ENCODE assay signal across 1 cellular context in the genomic region with DNA sequence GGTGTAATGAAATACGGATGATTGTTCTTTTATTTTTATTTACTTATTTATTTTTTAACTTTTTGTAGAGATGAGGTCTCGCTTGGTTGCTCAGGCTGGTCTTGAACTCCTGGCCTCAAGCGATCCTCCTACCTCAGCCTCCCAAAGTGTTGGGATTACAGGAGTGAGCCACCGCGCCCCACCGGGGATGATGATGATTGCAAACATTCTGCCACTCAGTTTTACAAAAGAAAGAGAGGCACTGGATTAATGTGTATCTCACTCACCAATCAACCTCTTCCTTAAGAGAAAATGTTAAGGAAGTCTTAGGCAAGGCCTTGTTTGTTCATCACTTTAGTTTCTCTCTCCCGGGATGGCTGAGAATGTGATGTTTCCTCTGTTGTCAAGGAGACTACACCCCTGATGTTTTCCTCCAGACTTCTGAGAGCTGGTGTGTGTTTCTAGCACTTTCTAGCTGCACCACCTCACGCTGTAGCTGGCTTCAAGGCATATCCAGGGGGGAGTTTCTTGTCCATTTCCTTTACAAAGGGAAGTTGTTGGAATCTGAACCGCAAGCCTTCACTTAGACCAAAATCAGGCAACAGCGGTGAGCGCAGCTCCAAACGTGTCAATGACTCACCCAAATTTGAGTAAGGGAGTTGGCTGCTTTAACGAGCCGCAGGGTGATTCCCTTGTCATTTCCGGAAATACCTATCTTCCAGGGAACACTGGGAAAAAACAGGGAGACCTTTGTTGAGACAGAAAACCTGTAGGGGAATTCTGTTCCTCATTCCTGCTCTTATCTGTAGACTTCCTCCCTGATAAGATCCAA.
A peak's percentile ranks its signal among the peaks of the same experiment; 100 is the strongest.
TF ChIP-seq lines count a peak whose summit lies in the region.

No MANE protein-coding gene starts in this region.

TF ChIP-seq in K562, 482 proteins besides CTCF, POLR2A, EP300 and RAD21 (continued from another document and continues in another):
- TF ChIP-seq TAF1 (IDR thresholded peaks at IDR 0.05; ENCODE audit: control insufficient read depth, extremely low read depth, insufficient read depth, low read length, severe bottlenecking), result peak; percentile 46
- TF ChIP-seq, protein P1, sequence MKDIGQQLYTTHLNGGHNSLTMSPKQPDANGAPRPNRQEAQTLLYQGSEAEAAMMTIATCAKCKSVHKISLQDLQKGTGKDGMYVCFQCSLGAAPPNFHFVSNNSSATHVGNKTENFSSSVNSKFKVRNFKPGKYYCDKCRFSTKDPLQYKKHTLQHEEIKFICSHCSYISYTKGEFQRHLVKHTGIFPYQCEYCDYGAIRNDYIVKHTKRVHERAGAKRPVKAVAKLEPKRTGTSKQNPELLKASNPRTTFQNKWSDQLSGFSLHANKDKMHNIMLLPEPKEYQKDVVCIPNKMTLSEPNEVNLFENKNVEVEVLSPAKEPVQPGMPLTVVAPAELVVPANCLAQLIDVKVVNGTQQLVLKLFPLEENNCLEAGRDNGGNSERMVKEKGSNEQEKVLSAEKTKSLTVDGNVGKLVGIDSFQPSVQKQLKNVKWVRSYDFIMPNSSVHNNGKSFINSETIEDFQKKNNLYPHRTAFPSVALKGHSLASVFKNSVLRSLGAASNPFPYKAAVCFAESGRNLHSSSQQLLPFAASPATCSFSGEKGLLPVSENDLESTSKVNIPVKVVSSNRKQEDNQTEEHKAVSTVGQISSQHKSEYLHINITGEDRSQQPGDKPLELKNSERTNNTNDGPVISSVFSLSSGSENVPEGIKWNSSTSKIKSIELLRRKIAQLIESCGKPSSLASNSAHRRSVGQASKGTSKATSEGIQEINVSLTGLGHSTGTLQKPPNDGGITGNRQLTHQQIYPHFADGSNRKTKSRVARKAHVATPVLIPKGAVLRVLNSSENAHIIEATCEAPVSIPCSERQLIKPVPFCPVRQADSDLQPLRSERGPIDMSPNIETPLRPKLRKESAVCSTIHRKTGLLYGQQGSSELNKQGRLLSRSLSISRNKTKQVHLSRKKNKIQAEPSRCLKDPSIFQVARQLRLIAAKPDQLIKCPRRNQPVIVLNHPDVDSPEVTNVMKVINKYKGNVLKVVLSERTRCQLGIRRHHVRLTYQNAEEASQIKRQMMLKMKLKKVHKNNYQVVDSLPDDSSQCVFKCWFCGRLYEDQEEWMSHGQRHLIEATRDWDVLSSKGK (CRISPR knock-in tag; IDR thresholded peaks at IDR 0.05), result no peak
- TF ChIP-seq ZNF695 (CRISPR knock-in tag; IDR thresholded peaks at IDR 0.05), result no peak
- TF ChIP-seq, protein P2, sequence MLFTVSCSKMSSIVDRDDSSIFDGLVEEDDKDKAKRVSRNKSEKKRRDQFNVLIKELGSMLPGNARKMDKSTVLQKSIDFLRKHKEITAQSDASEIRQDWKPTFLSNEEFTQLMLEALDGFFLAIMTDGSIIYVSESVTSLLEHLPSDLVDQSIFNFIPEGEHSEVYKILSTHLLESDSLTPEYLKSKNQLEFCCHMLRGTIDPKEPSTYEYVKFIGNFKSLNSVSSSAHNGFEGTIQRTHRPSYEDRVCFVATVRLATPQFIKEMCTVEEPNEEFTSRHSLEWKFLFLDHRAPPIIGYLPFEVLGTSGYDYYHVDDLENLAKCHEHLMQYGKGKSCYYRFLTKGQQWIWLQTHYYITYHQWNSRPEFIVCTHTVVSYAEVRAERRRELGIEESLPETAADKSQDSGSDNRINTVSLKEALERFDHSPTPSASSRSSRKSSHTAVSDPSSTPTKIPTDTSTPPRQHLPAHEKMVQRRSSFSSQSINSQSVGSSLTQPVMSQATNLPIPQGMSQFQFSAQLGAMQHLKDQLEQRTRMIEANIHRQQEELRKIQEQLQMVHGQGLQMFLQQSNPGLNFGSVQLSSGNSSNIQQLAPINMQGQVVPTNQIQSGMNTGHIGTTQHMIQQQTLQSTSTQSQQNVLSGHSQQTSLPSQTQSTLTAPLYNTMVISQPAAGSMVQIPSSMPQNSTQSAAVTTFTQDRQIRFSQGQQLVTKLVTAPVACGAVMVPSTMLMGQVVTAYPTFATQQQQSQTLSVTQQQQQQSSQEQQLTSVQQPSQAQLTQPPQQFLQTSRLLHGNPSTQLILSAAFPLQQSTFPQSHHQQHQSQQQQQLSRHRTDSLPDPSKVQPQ (CRISPR knock-in tag; IDR thresholded peaks at IDR 0.05; ENCODE audit: borderline replicate concordance), result no peak
- no peak for TF ChIP-seq DIDO1 (tag; IDR thresholded peaks at IDR 0.05; ENCODE audit: low read depth)
- TF ChIP-seq SAP30 (IDR thresholded peaks at IDR 0.05; ENCODE audit: borderline replicate concordance, insufficient read depth, low read depth, low read length, poor library complexity, severe bottlenecking), result peak; percentile 62
- TF ChIP-seq MBD2 (IDR thresholded peaks at IDR 0.05; ENCODE audit: borderline replicate concordance, low read depth), result no peak
- no peak for TF ChIP-seq CHD1 (IDR thresholded peaks at IDR 0.05; ENCODE audit: low read length)
- TF ChIP-seq DMBX1 (CRISPR knock-in tag; IDR thresholded peaks at IDR 0.05; ENCODE audit: borderline replicate concordance), result no peak
- no peak for TF ChIP-seq BRD9 (IDR thresholded peaks at IDR 0.05; ENCODE audit: low read depth, partially characterized antibody)
- TF ChIP-seq CEBPG (CRISPR knock-in tag; IDR thresholded peaks at IDR 0.05), result 0 out of 2 replicates have a peak, but pooled peaks have one; percentile 12
- no peak; a peak in 1 of 4 replicates for TF ChIP-seq CEBPG (tag; conservative IDR thresholded peaks at IDR 0.05 in 1 of 2, IDR thresholded peaks at IDR 0.05 in 1 of 2)
- TF ChIP-seq, protein P3, sequence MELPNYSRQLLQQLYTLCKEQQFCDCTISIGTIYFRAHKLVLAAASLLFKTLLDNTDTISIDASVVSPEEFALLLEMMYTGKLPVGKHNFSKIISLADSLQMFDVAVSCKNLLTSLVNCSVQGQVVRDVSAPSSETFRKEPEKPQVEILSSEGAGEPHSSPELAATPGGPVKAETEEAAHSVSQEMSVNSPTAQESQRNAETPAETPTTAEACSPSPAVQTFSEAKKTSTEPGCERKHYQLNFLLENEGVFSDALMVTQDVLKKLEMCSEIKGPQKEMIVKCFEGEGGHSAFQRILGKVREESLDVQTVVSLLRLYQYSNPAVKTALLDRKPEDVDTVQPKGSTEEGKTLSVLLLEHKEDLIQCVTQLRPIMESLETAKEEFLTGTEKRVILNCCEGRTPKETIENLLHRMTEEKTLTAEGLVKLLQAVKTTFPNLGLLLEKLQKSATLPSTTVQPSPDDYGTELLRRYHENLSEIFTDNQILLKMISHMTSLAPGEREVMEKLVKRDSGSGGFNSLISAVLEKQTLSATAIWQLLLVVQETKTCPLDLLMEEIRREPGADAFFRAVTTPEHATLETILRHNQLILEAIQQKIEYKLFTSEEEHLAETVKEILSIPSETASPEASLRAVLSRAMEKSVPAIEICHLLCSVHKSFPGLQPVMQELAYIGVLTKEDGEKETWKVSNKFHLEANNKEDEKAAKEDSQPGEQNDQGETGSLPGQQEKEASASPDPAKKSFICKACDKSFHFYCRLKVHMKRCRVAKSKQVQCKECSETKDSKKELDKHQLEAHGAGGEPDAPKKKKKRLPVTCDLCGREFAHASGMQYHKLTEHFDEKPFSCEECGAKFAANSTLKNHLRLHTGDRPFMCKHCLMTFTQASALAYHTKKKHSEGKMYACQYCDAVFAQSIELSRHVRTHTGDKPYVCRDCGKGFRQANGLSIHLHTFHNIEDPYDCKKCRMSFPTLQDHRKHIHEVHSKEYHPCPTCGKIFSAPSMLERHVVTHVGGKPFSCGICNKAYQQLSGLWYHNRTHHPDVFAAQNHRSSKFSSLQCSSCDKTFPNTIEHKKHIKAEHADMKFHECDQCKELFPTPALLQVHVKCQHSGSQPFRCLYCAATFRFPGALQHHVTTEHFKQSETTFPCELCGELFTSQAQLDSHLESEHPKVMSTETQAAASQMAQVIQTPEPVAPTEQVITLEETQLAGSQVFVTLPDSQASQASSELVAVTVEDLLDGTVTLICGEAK (IDR thresholded peaks at IDR 0.05), result no peak; the same call in 1 of the 2 replicates
- TF ChIP-seq, protein P3 (CRISPR knock-in tag; IDR thresholded peaks at IDR 0.05), result no peak
- TF ChIP-seq, protein P4, sequence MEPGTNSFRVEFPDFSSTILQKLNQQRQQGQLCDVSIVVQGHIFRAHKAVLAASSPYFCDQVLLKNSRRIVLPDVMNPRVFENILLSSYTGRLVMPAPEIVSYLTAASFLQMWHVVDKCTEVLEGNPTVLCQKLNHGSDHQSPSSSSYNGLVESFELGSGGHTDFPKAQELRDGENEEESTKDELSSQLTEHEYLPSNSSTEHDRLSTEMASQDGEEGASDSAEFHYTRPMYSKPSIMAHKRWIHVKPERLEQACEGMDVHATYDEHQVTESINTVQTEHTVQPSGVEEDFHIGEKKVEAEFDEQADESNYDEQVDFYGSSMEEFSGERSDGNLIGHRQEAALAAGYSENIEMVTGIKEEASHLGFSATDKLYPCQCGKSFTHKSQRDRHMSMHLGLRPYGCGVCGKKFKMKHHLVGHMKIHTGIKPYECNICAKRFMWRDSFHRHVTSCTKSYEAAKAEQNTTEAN (CRISPR knock-in tag; IDR thresholded peaks at IDR 0.05), result peak; percentile 89
- peak; percentile 79 for TF ChIP-seq JUN (IDR thresholded peaks at IDR 0.05; ENCODE audit: borderline replicate concordance, low read depth, low read length)
- TF ChIP-seq JUN (CRISPR knock-in tag; IDR thresholded peaks at IDR 0.05; ENCODE audit: borderline replicate concordance), result peak; percentile 88; the same call in 1 of the 2 replicates
- TF ChIP-seq DPF2 (IDR thresholded peaks at IDR 0.05), result peak; percentile 60; the same call in 1 of the 2 replicates
- TF ChIP-seq NELFE (IDR thresholded peaks at IDR 0.05; ENCODE audit: insufficient read depth, insufficient read length), result no peak
- TF ChIP-seq, protein P5, sequence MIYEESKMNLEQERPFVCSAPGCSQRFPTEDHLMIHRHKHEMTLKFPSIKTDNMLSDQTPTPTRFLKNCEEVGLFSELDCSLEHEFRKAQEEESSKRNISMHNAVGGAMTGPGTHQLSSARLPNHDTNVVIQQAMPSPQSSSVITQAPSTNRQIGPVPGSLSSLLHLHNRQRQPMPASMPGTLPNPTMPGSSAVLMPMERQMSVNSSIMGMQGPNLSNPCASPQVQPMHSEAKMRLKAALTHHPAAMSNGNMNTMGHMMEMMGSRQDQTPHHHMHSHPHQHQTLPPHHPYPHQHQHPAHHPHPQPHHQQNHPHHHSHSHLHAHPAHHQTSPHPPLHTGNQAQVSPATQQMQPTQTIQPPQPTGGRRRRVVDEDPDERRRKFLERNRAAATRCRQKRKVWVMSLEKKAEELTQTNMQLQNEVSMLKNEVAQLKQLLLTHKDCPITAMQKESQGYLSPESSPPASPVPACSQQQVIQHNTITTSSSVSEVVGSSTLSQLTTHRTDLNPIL (CRISPR knock-in tag; IDR thresholded peaks at IDR 0.05), result no peak
- TF ChIP-seq, protein P6, sequence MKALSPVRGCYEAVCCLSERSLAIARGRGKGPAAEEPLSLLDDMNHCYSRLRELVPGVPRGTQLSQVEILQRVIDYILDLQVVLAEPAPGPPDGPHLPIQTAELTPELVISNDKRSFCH (CRISPR knock-in tag; IDR thresholded peaks at IDR 0.05), result no peak
- TF ChIP-seq, protein P6 (tag; IDR thresholded peaks at IDR 0.05), result 0 out of 2 replicates have a peak, but pooled peaks have one; percentile 22
- 0 out of 2 replicates have a peak, but pooled peaks have one; percentile 19 for TF ChIP-seq FOXP1 (CRISPR knock-in tag; IDR thresholded peaks at IDR 0.05)
- TF ChIP-seq, protein P7, sequence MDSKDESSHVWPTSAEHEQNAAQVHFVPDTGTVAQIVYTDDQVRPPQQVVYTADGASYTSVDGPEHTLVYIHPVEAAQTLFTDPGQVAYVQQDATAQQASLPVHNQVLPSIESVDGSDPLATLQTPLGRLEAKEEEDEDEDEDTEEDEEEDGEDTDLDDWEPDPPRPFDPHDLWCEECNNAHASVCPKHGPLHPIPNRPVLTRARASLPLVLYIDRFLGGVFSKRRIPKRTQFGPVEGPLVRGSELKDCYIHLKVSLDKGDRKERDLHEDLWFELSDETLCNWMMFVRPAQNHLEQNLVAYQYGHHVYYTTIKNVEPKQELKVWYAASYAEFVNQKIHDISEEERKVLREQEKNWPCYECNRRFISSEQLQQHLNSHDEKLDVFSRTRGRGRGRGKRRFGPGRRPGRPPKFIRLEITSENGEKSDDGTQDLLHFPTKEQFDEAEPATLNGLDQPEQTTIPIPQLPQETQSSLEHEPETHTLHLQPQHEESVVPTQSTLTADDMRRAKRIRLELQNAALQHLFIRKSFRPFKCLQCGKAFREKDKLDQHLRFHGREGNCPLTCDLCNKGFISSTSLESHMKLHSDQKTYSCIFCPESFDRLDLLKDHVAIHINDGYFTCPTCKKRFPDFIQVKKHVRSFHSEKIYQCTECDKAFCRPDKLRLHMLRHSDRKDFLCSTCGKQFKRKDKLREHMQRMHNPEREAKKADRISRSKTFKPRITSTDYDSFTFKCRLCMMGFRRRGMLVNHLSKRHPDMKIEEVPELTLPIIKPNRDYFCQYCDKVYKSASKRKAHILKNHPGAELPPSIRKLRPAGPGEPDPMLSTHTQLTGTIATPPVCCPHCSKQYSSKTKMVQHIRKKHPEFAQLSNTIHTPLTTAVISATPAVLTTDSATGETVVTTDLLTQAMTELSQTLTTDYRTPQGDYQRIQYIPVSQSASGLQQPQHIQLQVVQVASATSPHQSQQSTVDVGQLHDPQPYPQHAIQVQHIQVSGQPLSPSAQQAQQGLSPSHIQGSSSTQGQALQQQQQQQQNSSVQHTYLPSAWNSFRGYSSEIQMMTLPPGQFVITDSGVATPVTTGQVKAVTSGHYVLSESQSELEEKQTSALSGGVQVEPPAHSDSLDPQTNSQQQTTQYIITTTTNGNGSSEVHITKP (IDR thresholded peaks at IDR 0.05; ENCODE audit: partially characterized antibody), result no peak
- TF ChIP-seq ETV5 (CRISPR knock-in tag; IDR thresholded peaks at IDR 0.05; ENCODE audit: low read depth), result peak; percentile 66; the same call in 1 of the 2 replicates
- no peak for TF ChIP-seq PHB2 (IDR thresholded peaks at IDR 0.05; ENCODE audit: low read depth)
- peak; percentile 93; the same call in 1 of the 2 replicates for TF ChIP-seq FOXK1 (CRISPR knock-in tag; IDR thresholded peaks at IDR 0.05; ENCODE audit: borderline replicate concordance)
- TF ChIP-seq KLF16 (IDR thresholded peaks at IDR 0.05), result no peak
- TF ChIP-seq FOS (IDR thresholded peaks at IDR 0.05; ENCODE audit: extremely low read depth, insufficient read length), result peak; percentile 1
